Comparison of ENCODE assay signal across 28 cellular contexts in the genomic region with DNA sequence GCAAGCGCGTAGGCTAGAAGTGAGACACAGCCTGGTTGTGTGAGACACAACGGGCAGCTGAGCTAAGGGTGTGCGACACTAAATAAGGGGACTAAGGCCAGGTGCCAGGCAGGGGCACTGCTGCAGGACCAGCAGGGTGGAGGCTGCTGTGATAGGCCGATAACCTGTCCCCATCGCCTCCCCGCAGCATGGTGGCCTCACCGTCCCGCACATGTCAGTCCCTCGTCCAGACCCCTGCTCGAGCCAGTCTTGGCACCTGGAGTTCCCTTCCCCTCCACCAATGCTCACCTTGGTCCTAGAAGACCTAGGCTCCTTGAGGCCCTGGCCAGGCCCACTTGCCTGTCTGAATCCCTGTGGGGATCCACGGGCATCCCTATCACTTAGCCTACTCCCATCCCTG.
"Had no signal": no experiment of that assay in that cellular context is flagged by ENCODE, and none has a peak within 500 bp of the region (broad histone marks: within the 10 kb centered on the region; RNA-seq: fewer than 3 reads in every experiment).

No MANE protein-coding gene starts in this region.

- H3K27me3 ChIP-seq: brain microvascular endothelial cell, right atrium auricular region, testis, transverse colon had no signal

- H3K36me3 ChIP-seq: brain microvascular endothelial cell, right atrium auricular region, transverse colon, WERI-Rb-1 had no signal

- H3K4me3 ChIP-seq: mucosa of descending colon, right atrium auricular region, testis, transverse colon had no signal

- H2AFZ ChIP-seq: parathyroid adenoma had no signal

- H3K4me1 ChIP-seq: parathyroid adenoma, testis, transverse colon had no signal

- ATAC-seq: activated CD4-positive, CD25-positive, alpha-beta regulatory T cell treated with anti-CD3 and anti-CD28 coated beads, Interleukin-2, amount 50 U/mL, for 24 hours; mucosa of descending colon; stimulated activated naive CD8-positive, alpha-beta T cell treated with anti-CD3 and anti-CD28 coated beads, Interleukin-15, Interleukin-2, amounts not matched to agents 100 U/mL and 50 U/mL, for 24 hours; T-helper 17 cell had no signal

- H3K9me3 ChIP-seq: mucosa of descending colon, right atrium auricular region, testis, transverse colon had no signal

- DNase-seq: activated CD4-positive, alpha-beta memory T cell treated with anti-CD3 and anti-CD28 coated beads for 36 hours; activated CD4-positive, alpha-beta T cell treated with anti-CD3 and anti-CD28 coated beads for 48 hours; activated CD8-positive, alpha-beta memory T cell treated with anti-CD3 and anti-CD28 coated beads, Interleukin-2, amount 50 U/mL, for 4 hours; activated gamma-delta T cell treated with Interleukin-2 at 50 U/mL for 16 hours; activated naive CD4-positive, alpha-beta T cell treated with anti-CD3 and anti-CD28 coated beads, Interleukin-2, amount 50 U/mL, for 16 hours; activated T-cell treated with anti-CD3 and anti-CD28 coated beads, Interleukin-2, amount 50 U/mL, for 1 hour; amniotic stem cell; brain microvascular endothelial cell; cortex of kidney; foreskin fibroblast; head of caudate nucleus; hypothalamus; immature natural killer cell; mucosa of descending colon; nephron progenitor cell; nucleus accumbens; stimulated activated CD4-positive, alpha-beta T cell treated with anti-CD3 and anti-CD28 coated beads, Interleukin-2, amount 100 ng/mL, for 48 hours; stimulated activated naive CD8-positive, alpha-beta T cell treated with anti-CD3 and anti-CD28 coated beads, Interleukin-15, Interleukin-2, amounts not matched to agents 100 U/mL and 50 U/mL, for 24 hours; T-helper 17 cell; T1000; testis; transverse colon; WERI-Rb-1 had no signal

- H3K27ac ChIP-seq: brain microvascular endothelial cell, parathyroid adenoma, right atrium auricular region, testis, transverse colon, WERI-Rb-1 had no signal

- H3K9ac ChIP-seq: parathyroid adenoma had no signal

- H3K79me2 ChIP-seq: parathyroid adenoma had no signal

- FAIRE-seq: astrocyte, endothelial cell of umbilical vein had no signal
